Comparison of ENCODE assay signal across 11 cellular contexts in genomic region chr1:94095112-94095637, GRCh38. TPM values are rescaled to one million over a fixed set of nuclear protein-coding genes. Genes with fewer than 3 reads are reported as not detected.
DNase-seq lines count a peak whose midpoint lies in the region; ATAC-seq lines count a peak whose summit lies in the region.
"Had no signal": no experiment of that assay in that cellular context is flagged by ENCODE, and none has a peak within 500 bp of the region (broad histone marks: within the 10 kb centered on the region; RNA-seq: fewer than 3 reads in every experiment).

No MANE protein-coding gene starts in this region.

- H3K79me2 ChIP-seq in ACC112 (ENCODE audit: control insufficient read depth, insufficient read depth, low read length, unreplicated experiment): no peaks in the 10 kb centered on the region

- H3K36me3 ChIP-seq in ACC112 (ENCODE audit: insufficient read depth, low read length) (no peaks in the 10 kb centered on the region), SJCRH30 (no peaks in the 10 kb centered on the region)

- peaks cover 4% of the 10 kb centered on the region for H3K27me3 Mint-ChIP-seq in activated T-cell treated with anti-CD3 and anti-CD28 coated beads, Interleukin-2, amount 50 U/mL, for 24 hours

- 0 out of 2 replicates have a peak overlapping the region, but pooled peaks have one; percentile 7 for H3K4me3 ChIP-seq in ACC112 (ENCODE audit: low read depth, low read length)
- H3K4me3 ChIP-seq in SJCRH30: peak overlapping the region; percentile 44

- H3K27ac Mint-ChIP-seq in activated T-cell treated with anti-CD3 and anti-CD28 coated beads, Interleukin-2, amount 50 U/mL, for 24 hours: no peak overlapping the region
- H3K27ac Mint-ChIP-seq: B cell had no signal

- no peak for ATAC-seq in HG02678 (IDR thresholded peaks at IDR 0.05; ENCODE audit: unreplicated experiment)

- intact Hi-C loops in head of caudate nucleus (cut with DNase I): no loop called here

- H3K4me1 Mint-ChIP-seq in activated T-cell treated with anti-CD3 and anti-CD28 coated beads, Interleukin-2, amount 50 U/mL, for 24 hours (ENCODE audit: low read depth): peaks cover 16% of the 10 kb centered on the region

- H3K27me3 ChIP-seq in ACC112 (ENCODE audit: insufficient read depth, low read length): no peaks in the 10 kb centered on the region
- H3K27me3 ChIP-seq in SJCRH30: no peaks in the 10 kb centered on the region

- H3K36me3 Mint-ChIP-seq in activated T-cell treated with anti-CD3 and anti-CD28 coated beads, Interleukin-2, amount 50 U/mL, for 24 hours (ENCODE audit: low read depth): no peaks in the 10 kb centered on the region

- H3K9me3 ChIP-seq in SJCRH30 (replicated peaks): no peaks in the 10 kb centered on the region

- no peaks in the 10 kb centered on the region for H3K9me3 Mint-ChIP-seq in activated T-cell treated with anti-CD3 and anti-CD28 coated beads, Interleukin-2, amount 50 U/mL, for 24 hours

- H2AFZ ChIP-seq in ACC112 (ENCODE audit: low read length, unreplicated experiment): no peak overlapping the region

- no peak overlapping the region for H3K27ac ChIP-seq in ACC112 (ENCODE audit: low read depth, low read length)
- peak overlapping the region; percentile 81 for H3K27ac ChIP-seq in SJCRH30

- H3K4me1 ChIP-seq in ACC112 (ENCODE audit: control insufficient read depth, insufficient read depth, low read length, unreplicated experiment) (peaks cover 22% of the 10 kb centered on the region), SJCRH30 (peaks cover 29% of the 10 kb centered on the region)

- H3K4me3 Mint-ChIP-seq in activated T-cell treated with anti-CD3 and anti-CD28 coated beads, Interleukin-2, amount 50 U/mL, for 24 hours: no peak overlapping the region
- H3K4me3 Mint-ChIP-seq: B cell had no signal

- DNase-seq in SJCRH30 (peak; percentile 85 to 90), head of caudate nucleus (peak; percentile 11 to 83 (median 58)), occipital lobe (lab: John Stamatoyannopoulos, UW) (peak; percentile 32), NOMO-1 (lab: John Stamatoyannopoulos, UW; ENCODE audit: unreplicated experiment in 2 of 2) (no peak), NCI-H2196 (lab: John Stamatoyannopoulos, UW; ENCODE audit: unreplicated experiment) (no peak)
- DNase-seq in activated T-cell treated with anti-CD3 and anti-CD28 coated beads, Interleukin-2, amount 50 U/mL, for 24 hours: no peak
- DNase-seq: NCI-H1048 had no signal

RNA-seq across cellular contexts. Expression of gene ABCA4, which starts 25.8 kb away (rescaled TPM):
- total RNA-seq in SJCRH30 (2014; rRNA removed; shearing (Covaris generic)): 0.08 TPM in 2 replicates
- 0.94 TPM for total RNA-seq in occipital lobe
- total RNA-seq: B cell, mononuclear cell had no signal

Comparison
In these comparisons a context has a peak if more than half of its experiments do, and no peak if none do; other contexts are left out.
1. DNase-seq: peak in SJCRH30 (2 of 2), head of caudate nucleus (42 of 42) and occipital lobe (single experiment); none in NOMO-1 (0 of 2), activated T-cell treated with anti-CD3 and anti-CD28 coated beads, Interleukin-2, amount 50 U/mL, for 24 hours (single experiment) and NCI-H2196 (single experiment).